25 cellular contexts compared by ENCODE assay signal in genomic region chr5:172575416-172575815, GRCh38.
"Had no signal": no experiment of that assay in that cellular context is flagged by ENCODE, and none has a peak within 500 bp of the region (broad histone marks: within the 10 kb centered on the region; RNA-seq: fewer than 3 reads in every experiment).

No MANE protein-coding gene starts in this region.

- H3K9me3 Mint-ChIP-seq: activated naive CD4-positive, alpha-beta T cell treated with anti-CD3 and anti-CD28 coated beads, Interleukin-2, amount 50 U/mL, for 24 hours; endodermal cell; mesothelial cell of epicardium; naive thymus-derived CD8-positive, alpha-beta T cell; stimulated activated naive CD8-positive, alpha-beta T cell treated with anti-CD3 and anti-CD28 coated beads, Interleukin-15, amount 100 ng/mL, for 72 hours had no signal

- H3K27ac ChIP-seq: brain microvascular endothelial cell, epithelial cell of prostate, left lung, pancreas, psoas muscle, right atrium auricular region, suprapubic skin, transverse colon, WERI-Rb-1 had no signal

- H3K36me3 ChIP-seq: brain microvascular endothelial cell, left lung, pancreas, right atrium auricular region, suprapubic skin, transverse colon, uterus, WERI-Rb-1 had no signal

- FAIRE-seq: kidney, pancreas, TTC549 had no signal

- H3K9me3 ChIP-seq: left lung, pancreas, psoas muscle, right atrium auricular region, suprapubic skin, transverse colon, uterus had no signal

- H3K27me3 ChIP-seq: left lung, pancreas, right atrium auricular region, suprapubic skin, transverse colon, uterus had no signal

- H3K27ac Mint-ChIP-seq: activated naive CD4-positive, alpha-beta T cell treated with anti-CD3 and anti-CD28 coated beads, Interleukin-2, amount 50 U/mL, for 24 hours; endodermal cell had no signal

- H3K4me3 Mint-ChIP-seq: activated naive CD4-positive, alpha-beta T cell treated with anti-CD3 and anti-CD28 coated beads, Interleukin-2, amount 50 U/mL, for 24 hours; endodermal cell; mesothelial cell of epicardium; naive thymus-derived CD8-positive, alpha-beta T cell; stimulated activated naive CD8-positive, alpha-beta T cell treated with anti-CD3 and anti-CD28 coated beads, Interleukin-15, amount 100 ng/mL, for 72 hours had no signal

- H3K27me3 Mint-ChIP-seq: stimulated activated naive CD8-positive, alpha-beta T cell treated with anti-CD3 and anti-CD28 coated beads, Interleukin-15, amount 100 ng/mL, for 72 hours had no signal

- H3K4me3 ChIP-seq: coronary artery, left lung, pancreas, psoas muscle, right atrium auricular region, suprapubic skin, transverse colon, uterus had no signal

- DNase-seq: activated CD4-positive, alpha-beta T cell treated with anti-CD3 and anti-CD28 coated beads, Interleukin-2, amount 50 U/mL, for 1 hour; activated CD4-positive, CD25-positive, alpha-beta regulatory T cell treated with anti-CD3 and anti-CD28 coated beads, Interleukin-2, amount 50 U/mL, for 72 hours; activated gamma-delta T cell treated with Interleukin-2 at 50 U/mL for 16 hours; activated T-cell treated with anti-CD3 and anti-CD28 coated beads, Interleukin-2, amount 50 U/mL, for 1 hour; brain microvascular endothelial cell; endodermal cell; left lung; mammary epithelial cell; naive thymus-derived CD8-positive, alpha-beta T cell; psoas muscle; stimulated activated CD4-positive, alpha-beta T cell treated with anti-CD3 and anti-CD28 coated beads, Interleukin-1b, Interleukin-23, amount 100 ng/mL, for 48 hours; stimulated activated naive CD8-positive, alpha-beta T cell treated with anti-CD3 and anti-CD28 coated beads, Interleukin-15, amount 100 ng/mL, for 72 hours; T-helper 1 cell; transverse colon; uterus; WERI-Rb-1 had no signal

- H3K4me1 ChIP-seq: left lung, pancreas, psoas muscle, uterus had no signal

- H3K36me3 Mint-ChIP-seq: activated naive CD4-positive, alpha-beta T cell treated with anti-CD3 and anti-CD28 coated beads, Interleukin-2, amount 50 U/mL, for 24 hours; mesothelial cell of epicardium; naive thymus-derived CD8-positive, alpha-beta T cell had no signal

- H3K4me1 Mint-ChIP-seq: activated naive CD4-positive, alpha-beta T cell treated with anti-CD3 and anti-CD28 coated beads, Interleukin-2, amount 50 U/mL, for 24 hours; naive thymus-derived CD8-positive, alpha-beta T cell; stimulated activated naive CD8-positive, alpha-beta T cell treated with anti-CD3 and anti-CD28 coated beads, Interleukin-15, amount 100 ng/mL, for 72 hours had no signal

- ATAC-seq: left lung; naive thymus-derived CD8-positive, alpha-beta T cell; pancreas; psoas muscle; stimulated activated naive CD8-positive, alpha-beta T cell treated with anti-CD3 and anti-CD28 coated beads, Interleukin-15, amount 100 ng/mL, for 72 hours had no signal
